ENCODE assay signal across 1 cellular context in genomic region chr19:58361900-58362271, GRCh38.
TF ChIP-seq lines count a peak whose summit lies in the region.

No MANE protein-coding gene starts in this region.

TF ChIP-seq in K562, 482 proteins besides CTCF, POLR2A, EP300 and RAD21 (continued from another document and continues in another):
- peak; percentile 47; the same call in 1 of the 2 replicates for TF ChIP-seq ZNF407 (IDR thresholded peaks at IDR 0.05; ENCODE audit: low read depth)
- TF ChIP-seq SIN3A (IDR thresholded peaks at IDR 0.05; ENCODE audit: borderline replicate concordance in 2 of 2, control insufficient read depth in 1 of 2, low read depth in 2 of 2, low read length in 2 of 2) = peak in 1 of 2 experiments; percentile 14; a peak in 1 of 4 replicates
- no peak for TF ChIP-seq ZNF24 (IDR thresholded peaks at IDR 0.05)
- TF ChIP-seq RBFOX2 (IDR thresholded peaks at IDR 0.05; ENCODE audit: low read depth, low read length) = no peak
- TF ChIP-seq SMARCA4 (IDR thresholded peaks at IDR 0.05) = no peak
- peak; percentile 44; the same call in 1 of the 2 replicates for TF ChIP-seq E2F5 (CRISPR knock-in tag; IDR thresholded peaks at IDR 0.05)
- TF ChIP-seq EWSR1 (IDR thresholded peaks at IDR 0.05; ENCODE audit: borderline replicate concordance, low read depth, partially characterized antibody) = no peak
- no peak for TF ChIP-seq PRDM10 (IDR thresholded peaks at IDR 0.05; ENCODE audit: partially characterized antibody)
- no peak for TF ChIP-seq ZNF174 (CRISPR knock-in tag; IDR thresholded peaks at IDR 0.05)
- TF ChIP-seq FIP1L1 (IDR thresholded peaks at IDR 0.05; ENCODE audit: low read depth, low read length, poor library complexity, severe bottlenecking) = no peak
- no peak for TF ChIP-seq HDAC6 (IDR thresholded peaks at IDR 0.05; ENCODE audit: low read depth, low read length)
- no peak for TF ChIP-seq HMG20B (CRISPR knock-in tag; IDR thresholded peaks at IDR 0.05)
- TF ChIP-seq SMAD3 (CRISPR knock-in tag; conservative IDR thresholded peaks at IDR 0.05) = no peak
- TF ChIP-seq ZNF146 (CRISPR knock-in tag; IDR thresholded peaks at IDR 0.05; ENCODE audit: unreplicated experiment) = no peak
- no peak for TF ChIP-seq DMBX1 (CRISPR knock-in tag; IDR thresholded peaks at IDR 0.05; ENCODE audit: borderline replicate concordance)
- TF ChIP-seq TSC22D4 (tag; IDR thresholded peaks at IDR 0.05) = no peak
- no peak for TF ChIP-seq CREB3L1 (IDR thresholded peaks at IDR 0.05; ENCODE audit: borderline replicate concordance, low read depth)
- TF ChIP-seq SMAD4 (CRISPR knock-in tag; conservative IDR thresholded peaks at IDR 0.05) = no peak
- TF ChIP-seq ZNF551 (CRISPR knock-in tag; IDR thresholded peaks at IDR 0.05) = no peak
- no peak for TF ChIP-seq HNRNPUL1 (IDR thresholded peaks at IDR 0.05; ENCODE audit: low read length)
- TF ChIP-seq GTF2A2 (tag; IDR thresholded peaks at IDR 0.05) = peak; percentile 59
- peak; percentile 61; the same call in 1 of the 2 replicates for TF ChIP-seq ZBTB1 (CRISPR knock-in tag; IDR thresholded peaks at IDR 0.05; ENCODE audit: borderline replicate concordance, low read depth)
- 0 out of 2 replicates have a peak, but pooled peaks have one; percentile 50 for TF ChIP-seq ZFP91 (CRISPR knock-in tag; IDR thresholded peaks at IDR 0.05)
- TF ChIP-seq DACH1 (IDR thresholded peaks at IDR 0.05; ENCODE audit: partially characterized antibody) = peak; percentile 15
- no peak for TF ChIP-seq THAP12 (CRISPR knock-in tag; IDR thresholded peaks at IDR 0.05)
- no peak for TF ChIP-seq MXI1 (IDR thresholded peaks at IDR 0.05; ENCODE audit: low read depth, low read length)
- no peak for TF ChIP-seq NRF1 (conservative IDR thresholded peaks at IDR 0.05 in 1 of 2, IDR thresholded peaks at IDR 0.05 in 1 of 2)
- no peak for TF ChIP-seq ELK3 (CRISPR knock-in tag; IDR thresholded peaks at IDR 0.05)
- peak; percentile 1; the same call in 1 of the 2 replicates for TF ChIP-seq RNF2 (IDR thresholded peaks at IDR 0.05)
- peak; percentile 41; the same call in 1 of the 2 replicates for TF ChIP-seq ARID1B (IDR thresholded peaks at IDR 0.05)
- no peak for TF ChIP-seq COPS2 (conservative IDR thresholded peaks at IDR 0.05)
- TF ChIP-seq SRSF3 (IDR thresholded peaks at IDR 0.05; ENCODE audit: insufficient read depth, low read length) = 0 out of 2 replicates have a peak, but pooled peaks have one; percentile 68
- peak; percentile 96 for TF ChIP-seq NCOA6 (IDR thresholded peaks at IDR 0.05)
- TF ChIP-seq ESRRB (CRISPR knock-in tag; IDR thresholded peaks at IDR 0.05; ENCODE audit: borderline replicate concordance) = no peak
- TF ChIP-seq SNIP1 (IDR thresholded peaks at IDR 0.05; ENCODE audit: low read depth) = no peak
- no peak for TF ChIP-seq NBN (IDR thresholded peaks at IDR 0.05; ENCODE audit: low read depth)
- no peak for TF ChIP-seq ZNF431 (CRISPR knock-in tag; IDR thresholded peaks at IDR 0.05)
- no peak for TF ChIP-seq ZNF764 (CRISPR knock-in tag; IDR thresholded peaks at IDR 0.05; ENCODE audit: low read depth)
- TF ChIP-seq MLLT1 (IDR thresholded peaks at IDR 0.05) = peak in 1 of 2 experiments; percentile 70; a peak in 1 of 4 replicates
- TF ChIP-seq NR2C2 (CRISPR knock-in tag; IDR thresholded peaks at IDR 0.05) = peak; percentile 31; the same call in 1 of the 2 replicates
- TF ChIP-seq NR2C2 (tag; IDR thresholded peaks at IDR 0.05) = no peak
- TF ChIP-seq TGIF2 (CRISPR knock-in tag; IDR thresholded peaks at IDR 0.05) = no peak
- TF ChIP-seq PTBP1 (IDR thresholded peaks at IDR 0.05; ENCODE audit: low read depth, low read length) = no peak
